8 cellular contexts compared by ENCODE assay signal in the genomic region with DNA sequence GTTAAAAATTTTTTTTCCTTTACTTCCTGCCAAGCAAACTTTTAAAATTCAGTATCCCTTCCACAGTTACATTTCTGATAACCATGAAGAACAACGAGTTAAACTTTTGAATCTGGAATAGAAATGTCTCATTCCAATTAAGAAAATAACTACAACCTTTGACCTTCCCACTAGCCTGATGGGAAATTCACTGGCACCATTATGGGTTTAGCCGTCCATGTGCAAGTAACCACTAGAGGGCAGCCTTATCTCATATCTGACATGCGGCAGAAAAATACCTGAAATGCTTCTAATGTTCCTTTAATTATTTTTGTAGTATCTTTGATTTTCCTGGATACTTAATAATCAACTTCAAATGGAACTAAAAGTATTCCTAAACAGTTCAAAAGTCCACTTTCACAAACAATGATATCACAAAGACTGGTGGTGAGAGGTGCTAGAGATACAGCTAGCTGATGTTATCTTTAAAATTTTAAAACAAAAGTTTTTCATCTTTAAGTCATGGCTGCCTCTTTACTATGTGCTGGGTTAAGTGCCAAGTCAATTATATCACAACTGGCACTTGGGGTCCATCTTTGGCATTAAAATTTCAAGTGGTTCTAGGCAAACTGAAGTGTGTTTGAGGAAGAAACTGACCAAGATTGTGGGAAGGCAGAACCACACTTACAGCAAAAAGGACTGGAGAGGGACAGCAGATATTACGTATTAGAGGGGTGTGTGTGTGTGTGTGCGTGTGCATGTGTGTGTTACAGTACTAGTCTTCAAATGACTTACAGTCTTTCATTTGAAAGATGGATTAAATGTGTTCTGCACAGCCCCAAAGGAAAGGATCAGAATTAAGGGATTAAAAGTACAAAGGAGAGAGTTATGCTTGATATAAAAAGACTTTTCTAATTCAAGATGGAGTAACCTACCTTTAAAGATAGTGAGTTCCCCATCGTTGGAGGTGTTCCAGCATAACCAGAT.
DNase-seq lines count a peak whose midpoint lies in the region; ATAC-seq, FAIRE-seq and TF ChIP-seq lines count a peak whose summit lies in the region.

No MANE protein-coding gene starts in this region.

- H3K27ac ChIP-seq in K562 (ENCODE audit: extremely low read depth, low read depth, low read length), result no peak overlapping the region
- peak overlapping the region in 4 of 8 donors; percentile 66 to 93 (median 73) for H3K27ac ChIP-seq in spleen

- no peaks in the 10 kb centered on the region for H3K9me1 ChIP-seq in K562 (ENCODE audit: control insufficient read depth, insufficient read depth, low read length)

- H3K4me3 ChIP-seq in K562 (no peak overlapping the region), spleen (no peak overlapping the region)

- H3K27me3 ChIP-seq in K562 (ENCODE audit: control insufficient read depth in 2 of 2, insufficient read depth in 2 of 2, low read length in 2 of 2) (peaks cover 3 to 7% of the 10 kb centered on the region in 2 experiments; a peak in 4 of 5 replicates), spleen (replicated peaks in 1 of 7) (peaks cover 0 to 15% (median 8%) of the 10 kb centered on the region in 7 donors)

- no peak overlapping the region for H3K9ac ChIP-seq in K562 (ENCODE audit: insufficient read depth in 1 of 2, low read depth in 2 of 2, low read length in 2 of 2)

- H3K4me2 ChIP-seq in K562 (ENCODE audit: insufficient read depth, low read length), result no peak overlapping the region

- under 1% methylated on average over 6 of the region's 6 CpGs for WGBS in K562 (ENCODE audit: insufficient coverage, low coverage, missing lambda C conversion rate)
- 24 to 41% (median 30%) methylated on average over 6 of the region's 6 CpGs for WGBS in spleen, 5 donors

- DNase-seq in A172 (ENCODE audit: low spot score), result peak; percentile 56
- DNase-seq in GM10266 (ENCODE audit: extremely low spot score), result peak; percentile 61
- peak; percentile 48 for DNase-seq in MV-4-11 (lab: John Stamatoyannopoulos, UW)
- DNase-seq in SK-MEL-5 (ENCODE audit: low read depth, low spot score), result peak; percentile 78
- DNase-seq in K562 (ENCODE audit: extremely low read depth in 1 of 4, low spot score in 3 of 4), result peak; percentile 69 to 74 (median 72)
- DNase-seq in hippocampal formation (lab: John Stamatoyannopoulos, UW), result peak; percentile 17 to 67
- no peak for DNase-seq in spleen

- TF ChIP-seq RAD21 in K562 (CRISPR knock-in tag; conservative IDR thresholded peaks at IDR 0.05 in 1 of 2, IDR thresholded peaks at IDR 0.05 in 1 of 2), result peak; percentile 77 to 85

- CTCF ChIA-PET in K562 (lab: Yijun Ruan, JAX; ENCODE audit: low intra/inter-chr PET ratio), result interaction anchor here (0.7 to 2.7 kb wide), 5 partner anchors 331 to 1253 kb away, joined by 3 to 13 read pairs (median 3); no protein-coding TSS in a partner anchor

- ATAC-seq in K562 (peak; percentile 87), HG02852 (IDR thresholded peaks at IDR 0.05; ENCODE audit: unreplicated experiment) (no peak)

- no peaks in the 10 kb centered on the region; a peak in 1 of 5 replicates for H3K4me1 ChIP-seq in K562 (replicated peaks in 1 of 2; ENCODE audit: control insufficient read depth in 2 of 2, insufficient read depth in 2 of 2, low read length in 2 of 2)
- H3K4me1 ChIP-seq in spleen, result peaks cover 16 to 100% (median 48%) of the 10 kb centered on the region in 6 donors

- H3K79me2 ChIP-seq in K562 (ENCODE audit: control insufficient read depth, insufficient read depth, low read length), result no peaks in the 10 kb centered on the region

- in situ Hi-C loops in SK-MEL-5 (cut with HindIII; ENCODE audit: low pct_unique_long_range_greater_than_20kb, low sequenced_read_pairs), result no loop called here
- in situ Hi-C loops in K562 (cut with MboI), result loop anchor here (5.0 to 10.0 kb wide), 2 partner anchors 336 to 1249 kb away; no protein-coding TSS in a partner anchor

- POLR2A ChIA-PET in K562 (lab: Yijun Ruan, JAX), result interaction anchor here (0.8 kb wide), 1 partner anchor 69 kb away, joined by 4 read pairs; no protein-coding TSS in a partner anchor

- H3K9me3 ChIP-seq in K562 (replicated peaks; ENCODE audit: control insufficient read depth, insufficient read depth, low read depth, low read length) (no peaks in the 10 kb centered on the region), spleen (no peaks in the 10 kb centered on the region)

- FAIRE-seq in K562 (lab: Jason Lieb, UNC), result peak; percentile 94

- intact Hi-C loops in K562 (cut with micrococcal nuclease), result loop anchor here (2.0 to 10.0 kb wide), 2 partner anchors 331 to 1249 kb away; no protein-coding TSS in a partner anchor
- intact Hi-C loops in spleen (cut with DNase I; ENCODE audit: low total_unique reads), result loop anchor here (2.0 to 10.0 kb wide), 2 partner anchors 331 to 1249 kb away; no protein-coding TSS in a partner anchor

- H4K20me1 ChIP-seq in K562 (replicated peaks; ENCODE audit: control insufficient read depth, insufficient read depth, low read length), result no peaks in the 10 kb centered on the region

- TF ChIP-seq POLR2A in K562 (conservative IDR thresholded peaks at IDR 0.05), result no peak
- no peak for TF ChIP-seq POLR2A in spleen (IDR thresholded peaks at IDR 0.05)

- no TSS peak for BruUV-seq in K562 (replicated peaks; lab: Mats Ljungman, UMichigan)

- TF ChIP-seq CTCF in GM10266 (IDR thresholded peaks at IDR 0.05; ENCODE audit: control insufficient read depth, insufficient read depth, low read depth, missing control alignments), result peak; percentile 86
- TF ChIP-seq CTCF in K562 (IDR thresholded peaks at IDR 0.05 in 2 of 3, conservative IDR thresholded peaks at IDR 0.05 in 1 of 3; ENCODE audit: insufficient read depth in 2 of 3, low read depth in 1 of 3, low read length in 3 of 3), result peak; percentile 70 to 92 (median 75)
- peak; percentile 76 to 94 (median 89) for TF ChIP-seq CTCF in spleen (IDR thresholded peaks at IDR 0.05 in 8 of 11, conservative IDR thresholded peaks at IDR 0.05 in 3 of 11)

- no peak overlapping the region for H2AFZ ChIP-seq in K562 (ENCODE audit: low read depth, low read length)

- TF ChIP-seq EP300 in K562 (IDR thresholded peaks at IDR 0.05; ENCODE audit: low read length), result no peak

- no peaks in the 10 kb centered on the region for H3K36me3 ChIP-seq in K562 (ENCODE audit: control insufficient read depth, insufficient read depth, low read length)
- H3K36me3 ChIP-seq in spleen, result no peaks in the 10 kb centered on the region

TF ChIP-seq in K562, 482 proteins besides CTCF, POLR2A, EP300 and RAD21 (continues in another document):
- TF ChIP-seq TRIM28 (IDR thresholded peaks at IDR 0.05), result no peak
- TF ChIP-seq ERF (CRISPR knock-in tag; IDR thresholded peaks at IDR 0.05), result no peak
- no peak for TF ChIP-seq SPI1 (IDR thresholded peaks at IDR 0.05; ENCODE audit: borderline replicate concordance, low read depth, low read length)
- no peak for TF ChIP-seq MED1 (CRISPR knock-in tag; IDR thresholded peaks at IDR 0.05; ENCODE audit: borderline replicate concordance)
- TF ChIP-seq SMC3 (conservative IDR thresholded peaks at IDR 0.05; ENCODE audit: insufficient read depth, low read depth, low read length), result peak; percentile 67
- TF ChIP-seq, protein P1, sequence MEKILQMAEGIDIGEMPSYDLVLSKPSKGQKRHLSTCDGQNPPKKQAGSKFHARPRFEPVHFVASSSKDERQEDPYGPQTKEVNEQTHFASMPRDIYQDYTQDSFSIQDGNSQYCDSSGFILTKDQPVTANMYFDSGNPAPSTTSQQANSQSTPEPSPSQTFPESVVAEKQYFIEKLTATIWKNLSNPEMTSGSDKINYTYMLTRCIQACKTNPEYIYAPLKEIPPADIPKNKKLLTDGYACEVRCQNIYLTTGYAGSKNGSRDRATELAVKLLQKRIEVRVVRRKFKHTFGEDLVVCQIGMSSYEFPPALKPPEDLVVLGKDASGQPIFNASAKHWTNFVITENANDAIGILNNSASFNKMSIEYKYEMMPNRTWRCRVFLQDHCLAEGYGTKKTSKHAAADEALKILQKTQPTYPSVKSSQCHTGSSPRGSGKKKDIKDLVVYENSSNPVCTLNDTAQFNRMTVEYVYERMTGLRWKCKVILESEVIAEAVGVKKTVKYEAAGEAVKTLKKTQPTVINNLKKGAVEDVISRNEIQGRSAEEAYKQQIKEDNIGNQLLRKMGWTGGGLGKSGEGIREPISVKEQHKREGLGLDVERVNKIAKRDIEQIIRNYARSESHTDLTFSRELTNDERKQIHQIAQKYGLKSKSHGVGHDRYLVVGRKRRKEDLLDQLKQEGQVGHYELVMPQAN (IDR thresholded peaks at IDR 0.05; ENCODE audit: borderline replicate concordance), result no peak
- peak; percentile 15; the same call in 1 of the 2 replicates for TF ChIP-seq MTA2 (IDR thresholded peaks at IDR 0.05; ENCODE audit: low read depth)
- TF ChIP-seq, protein P2, sequence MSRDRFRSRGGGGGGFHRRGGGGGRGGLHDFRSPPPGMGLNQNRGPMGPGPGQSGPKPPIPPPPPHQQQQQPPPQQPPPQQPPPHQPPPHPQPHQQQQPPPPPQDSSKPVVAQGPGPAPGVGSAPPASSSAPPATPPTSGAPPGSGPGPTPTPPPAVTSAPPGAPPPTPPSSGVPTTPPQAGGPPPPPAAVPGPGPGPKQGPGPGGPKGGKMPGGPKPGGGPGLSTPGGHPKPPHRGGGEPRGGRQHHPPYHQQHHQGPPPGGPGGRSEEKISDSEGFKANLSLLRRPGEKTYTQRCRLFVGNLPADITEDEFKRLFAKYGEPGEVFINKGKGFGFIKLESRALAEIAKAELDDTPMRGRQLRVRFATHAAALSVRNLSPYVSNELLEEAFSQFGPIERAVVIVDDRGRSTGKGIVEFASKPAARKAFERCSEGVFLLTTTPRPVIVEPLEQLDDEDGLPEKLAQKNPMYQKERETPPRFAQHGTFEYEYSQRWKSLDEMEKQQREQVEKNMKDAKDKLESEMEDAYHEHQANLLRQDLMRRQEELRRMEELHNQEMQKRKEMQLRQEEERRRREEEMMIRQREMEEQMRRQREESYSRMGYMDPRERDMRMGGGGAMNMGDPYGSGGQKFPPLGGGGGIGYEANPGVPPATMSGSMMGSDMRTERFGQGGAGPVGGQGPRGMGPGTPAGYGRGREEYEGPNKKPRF (IDR thresholded peaks at IDR 0.05; ENCODE audit: low read depth, low read length), result no peak
- TF ChIP-seq, protein P3, sequence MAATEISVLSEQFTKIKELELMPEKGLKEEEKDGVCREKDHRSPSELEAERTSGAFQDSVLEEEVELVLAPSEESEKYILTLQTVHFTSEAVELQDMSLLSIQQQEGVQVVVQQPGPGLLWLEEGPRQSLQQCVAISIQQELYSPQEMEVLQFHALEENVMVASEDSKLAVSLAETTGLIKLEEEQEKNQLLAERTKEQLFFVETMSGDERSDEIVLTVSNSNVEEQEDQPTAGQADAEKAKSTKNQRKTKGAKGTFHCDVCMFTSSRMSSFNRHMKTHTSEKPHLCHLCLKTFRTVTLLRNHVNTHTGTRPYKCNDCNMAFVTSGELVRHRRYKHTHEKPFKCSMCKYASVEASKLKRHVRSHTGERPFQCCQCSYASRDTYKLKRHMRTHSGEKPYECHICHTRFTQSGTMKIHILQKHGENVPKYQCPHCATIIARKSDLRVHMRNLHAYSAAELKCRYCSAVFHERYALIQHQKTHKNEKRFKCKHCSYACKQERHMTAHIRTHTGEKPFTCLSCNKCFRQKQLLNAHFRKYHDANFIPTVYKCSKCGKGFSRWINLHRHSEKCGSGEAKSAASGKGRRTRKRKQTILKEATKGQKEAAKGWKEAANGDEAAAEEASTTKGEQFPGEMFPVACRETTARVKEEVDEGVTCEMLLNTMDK (IDR thresholded peaks at IDR 0.05; ENCODE audit: borderline replicate concordance, insufficient read depth, low read depth, low read length, poor library complexity, severe bottlenecking), result no peak
